1 cellular context compared by ENCODE assay signal in the genomic region with DNA sequence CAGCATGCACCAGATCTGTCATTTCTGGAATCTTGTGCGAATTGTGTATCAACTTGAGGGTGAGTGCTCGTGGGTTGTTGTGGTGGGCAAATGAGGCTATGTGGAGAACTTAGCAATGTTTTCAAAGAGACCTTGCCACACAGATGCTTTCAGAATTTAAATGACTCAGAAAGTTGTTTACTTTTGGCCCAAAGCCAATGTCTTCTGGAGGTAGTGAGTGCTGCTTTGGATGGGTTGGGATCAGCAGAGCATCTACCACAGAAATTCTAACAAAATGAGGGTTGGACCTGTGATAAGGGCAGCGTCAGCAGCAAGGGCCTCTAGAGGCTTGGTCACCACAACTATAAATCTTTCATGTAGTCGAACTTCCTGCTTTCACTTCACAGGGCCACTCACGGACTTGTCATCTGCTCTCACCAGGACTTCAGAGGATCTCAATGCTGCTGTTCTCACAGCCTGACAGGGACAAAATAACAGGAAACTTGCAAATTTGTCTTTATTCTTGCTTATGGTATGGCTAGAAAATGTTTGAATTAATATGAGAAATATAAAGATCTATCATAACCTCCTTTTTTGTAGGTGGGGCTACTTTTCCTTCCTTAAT.
TF ChIP-seq lines count a peak whose summit lies in the region.

No MANE protein-coding gene starts in this region.

TF ChIP-seq in GM12878, 131 proteins besides CTCF, POLR2A, EP300 and RAD21 (continued from another document):
- TF ChIP-seq, protein P1, sequence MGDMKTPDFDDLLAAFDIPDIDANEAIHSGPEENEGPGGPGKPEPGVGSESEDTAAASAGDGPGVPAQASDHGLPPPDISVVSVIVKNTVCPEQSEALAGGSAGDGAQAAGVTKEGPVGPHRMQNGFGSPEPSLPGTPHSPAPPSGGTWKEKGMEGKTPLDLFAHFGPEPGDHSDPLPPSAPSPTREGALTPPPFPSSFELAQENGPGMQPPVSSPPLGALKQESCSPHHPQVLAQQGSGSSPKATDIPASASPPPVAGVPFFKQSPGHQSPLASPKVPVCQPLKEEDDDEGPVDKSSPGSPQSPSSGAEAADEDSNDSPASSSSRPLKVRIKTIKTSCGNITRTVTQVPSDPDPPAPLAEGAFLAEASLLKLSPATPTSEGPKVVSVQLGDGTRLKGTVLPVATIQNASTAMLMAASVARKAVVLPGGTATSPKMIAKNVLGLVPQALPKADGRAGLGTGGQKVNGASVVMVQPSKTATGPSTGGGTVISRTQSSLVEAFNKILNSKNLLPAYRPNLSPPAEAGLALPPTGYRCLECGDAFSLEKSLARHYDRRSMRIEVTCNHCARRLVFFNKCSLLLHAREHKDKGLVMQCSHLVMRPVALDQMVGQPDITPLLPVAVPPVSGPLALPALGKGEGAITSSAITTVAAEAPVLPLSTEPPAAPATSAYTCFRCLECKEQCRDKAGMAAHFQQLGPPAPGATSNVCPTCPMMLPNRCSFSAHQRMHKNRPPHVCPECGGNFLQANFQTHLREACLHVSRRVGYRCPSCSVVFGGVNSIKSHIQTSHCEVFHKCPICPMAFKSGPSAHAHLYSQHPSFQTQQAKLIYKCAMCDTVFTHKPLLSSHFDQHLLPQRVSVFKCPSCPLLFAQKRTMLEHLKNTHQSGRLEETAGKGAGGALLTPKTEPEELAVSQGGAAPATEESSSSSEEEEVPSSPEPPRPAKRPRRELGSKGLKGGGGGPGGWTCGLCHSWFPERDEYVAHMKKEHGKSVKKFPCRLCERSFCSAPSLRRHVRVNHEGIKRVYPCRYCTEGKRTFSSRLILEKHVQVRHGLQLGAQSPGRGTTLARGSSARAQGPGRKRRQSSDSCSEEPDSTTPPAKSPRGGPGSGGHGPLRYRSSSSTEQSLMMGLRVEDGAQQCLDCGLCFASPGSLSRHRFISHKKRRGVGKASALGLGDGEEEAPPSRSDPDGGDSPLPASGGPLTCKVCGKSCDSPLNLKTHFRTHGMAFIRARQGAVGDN (IDR thresholded peaks at IDR 0.05) = peak; percentile 63
- TF ChIP-seq ZNF207 (IDR thresholded peaks at IDR 0.05; ENCODE audit: borderline replicate concordance) (no peak), RCOR1 (conservative IDR thresholded peaks at IDR 0.05; ENCODE audit: low read depth, low read length) (no peak), CEBPB (IDR thresholded peaks at IDR 0.05; ENCODE audit: borderline replicate concordance in 1 of 2, low read depth in 2 of 2, low read length in 2 of 2) (no peak), YBX1 (IDR thresholded peaks at IDR 0.05) (no peak), HDAC2 (IDR thresholded peaks at IDR 0.05) (no peak), DPF2 (IDR thresholded peaks at IDR 0.05) (peak; percentile 94), NFXL1 (IDR thresholded peaks at IDR 0.05; ENCODE audit: borderline replicate concordance) (no peak), PAX5 (IDR thresholded peaks at IDR 0.05; ENCODE audit: borderline replicate concordance, low read depth, low read length) (peak; percentile 62; the same call in 1 of the 2 replicates), GATAD2B (conservative IDR thresholded peaks at IDR 0.05; ENCODE audit: low read depth) (peak; percentile 85), JUND (IDR thresholded peaks at IDR 0.05; ENCODE audit: low read depth, low read length) (0 out of 2 replicates have a peak, but pooled peaks have one; percentile 67), MTA2 (IDR thresholded peaks at IDR 0.05; ENCODE audit: low read depth) (peak; percentile 98), JUNB (IDR thresholded peaks at IDR 0.05) (peak; percentile 59), SUZ12 (IDR thresholded peaks at IDR 0.05; ENCODE audit: unreplicated experiment) (no peak), ZNF622 (IDR thresholded peaks at IDR 0.05) (no peak), SMAD1 (IDR thresholded peaks at IDR 0.05; ENCODE audit: low read depth, partially characterized antibody) (peak; percentile 99), RUNX3 (IDR thresholded peaks at IDR 0.05; ENCODE audit: low read length) (peak; percentile 86)
- TF ChIP-seq, protein P2, sequence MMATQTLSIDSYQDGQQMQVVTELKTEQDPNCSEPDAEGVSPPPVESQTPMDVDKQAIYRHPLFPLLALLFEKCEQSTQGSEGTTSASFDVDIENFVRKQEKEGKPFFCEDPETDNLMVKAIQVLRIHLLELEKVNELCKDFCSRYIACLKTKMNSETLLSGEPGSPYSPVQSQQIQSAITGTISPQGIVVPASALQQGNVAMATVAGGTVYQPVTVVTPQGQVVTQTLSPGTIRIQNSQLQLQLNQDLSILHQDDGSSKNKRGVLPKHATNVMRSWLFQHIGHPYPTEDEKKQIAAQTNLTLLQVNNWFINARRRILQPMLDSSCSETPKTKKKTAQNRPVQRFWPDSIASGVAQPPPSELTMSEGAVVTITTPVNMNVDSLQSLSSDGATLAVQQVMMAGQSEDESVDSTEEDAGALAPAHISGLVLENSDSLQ (IDR thresholded peaks at IDR 0.05) = peak; percentile 68
- TF ChIP-seq, protein P3, sequence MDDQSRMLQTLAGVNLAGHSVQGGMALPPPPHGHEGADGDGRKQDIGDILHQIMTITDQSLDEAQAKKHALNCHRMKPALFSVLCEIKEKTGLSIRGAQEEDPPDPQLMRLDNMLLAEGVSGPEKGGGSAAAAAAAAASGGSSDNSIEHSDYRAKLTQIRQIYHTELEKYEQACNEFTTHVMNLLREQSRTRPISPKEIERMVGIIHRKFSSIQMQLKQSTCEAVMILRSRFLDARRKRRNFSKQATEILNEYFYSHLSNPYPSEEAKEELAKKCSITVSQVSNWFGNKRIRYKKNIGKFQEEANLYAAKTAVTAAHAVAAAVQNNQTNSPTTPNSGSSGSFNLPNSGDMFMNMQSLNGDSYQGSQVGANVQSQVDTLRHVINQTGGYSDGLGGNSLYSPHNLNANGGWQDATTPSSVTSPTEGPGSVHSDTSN (IDR thresholded peaks at IDR 0.05; ENCODE audit: insufficient replicate concordance, low read depth, low read length) = peak; percentile 71
- TF ChIP-seq, protein P4, sequence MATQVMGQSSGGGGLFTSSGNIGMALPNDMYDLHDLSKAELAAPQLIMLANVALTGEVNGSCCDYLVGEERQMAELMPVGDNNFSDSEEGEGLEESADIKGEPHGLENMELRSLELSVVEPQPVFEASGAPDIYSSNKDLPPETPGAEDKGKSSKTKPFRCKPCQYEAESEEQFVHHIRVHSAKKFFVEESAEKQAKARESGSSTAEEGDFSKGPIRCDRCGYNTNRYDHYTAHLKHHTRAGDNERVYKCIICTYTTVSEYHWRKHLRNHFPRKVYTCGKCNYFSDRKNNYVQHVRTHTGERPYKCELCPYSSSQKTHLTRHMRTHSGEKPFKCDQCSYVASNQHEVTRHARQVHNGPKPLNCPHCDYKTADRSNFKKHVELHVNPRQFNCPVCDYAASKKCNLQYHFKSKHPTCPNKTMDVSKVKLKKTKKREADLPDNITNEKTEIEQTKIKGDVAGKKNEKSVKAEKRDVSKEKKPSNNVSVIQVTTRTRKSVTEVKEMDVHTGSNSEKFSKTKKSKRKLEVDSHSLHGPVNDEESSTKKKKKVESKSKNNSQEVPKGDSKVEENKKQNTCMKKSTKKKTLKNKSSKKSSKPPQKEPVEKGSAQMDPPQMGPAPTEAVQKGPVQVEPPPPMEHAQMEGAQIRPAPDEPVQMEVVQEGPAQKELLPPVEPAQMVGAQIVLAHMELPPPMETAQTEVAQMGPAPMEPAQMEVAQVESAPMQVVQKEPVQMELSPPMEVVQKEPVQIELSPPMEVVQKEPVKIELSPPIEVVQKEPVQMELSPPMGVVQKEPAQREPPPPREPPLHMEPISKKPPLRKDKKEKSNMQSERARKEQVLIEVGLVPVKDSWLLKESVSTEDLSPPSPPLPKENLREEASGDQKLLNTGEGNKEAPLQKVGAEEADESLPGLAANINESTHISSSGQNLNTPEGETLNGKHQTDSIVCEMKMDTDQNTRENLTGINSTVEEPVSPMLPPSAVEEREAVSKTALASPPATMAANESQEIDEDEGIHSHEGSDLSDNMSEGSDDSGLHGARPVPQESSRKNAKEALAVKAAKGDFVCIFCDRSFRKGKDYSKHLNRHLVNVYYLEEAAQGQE (IDR thresholded peaks at IDR 0.05; ENCODE audit: low read depth, low read length) = no peak
TF ChIP-seq in GM12878: peak in this region for 40.
